In the genomic region with DNA sequence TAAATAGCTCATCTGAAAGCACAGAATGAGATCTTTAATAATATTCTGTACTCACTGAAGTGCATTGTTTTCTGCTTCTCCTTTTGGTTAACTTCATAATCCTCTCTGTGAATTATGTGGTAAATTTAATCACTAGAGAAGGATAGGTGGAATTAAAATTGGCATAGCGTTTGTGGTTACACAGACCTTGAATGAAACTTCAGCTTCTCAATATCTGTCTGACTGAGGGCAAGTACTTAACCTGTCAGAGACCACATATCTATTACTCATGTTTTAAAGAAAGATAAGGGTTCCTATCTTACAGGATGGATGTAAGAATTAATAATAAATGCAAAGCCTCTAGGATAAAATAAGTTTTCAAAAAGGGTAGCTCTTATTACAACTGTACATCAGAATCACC, we compare ENCODE assay signal across 19 cellular contexts.
"Had no signal": no experiment of that assay in that cellular context is flagged by ENCODE, and none has a peak within 500 bp of the region (broad histone marks: within the 10 kb centered on the region; RNA-seq: fewer than 3 reads in every experiment).

No MANE protein-coding gene starts in this region.

- H3K4me3 Mint-ChIP-seq: natural killer cell treated with Interleukin-12 subunit alpha and Interleukin-12 subunit beta and Interleukin-15 and Interleukin-18, amount 100 ng/mL, for 72 hours; stimulated activated effector memory CD8-positive, alpha-beta T cell treated with anti-CD3 and anti-CD28 coated beads, Interleukin-12 subunit alpha, Interleukin-12 subunit beta, amount 100 ng/mL, for 72 hours; type B pancreatic cell had no signal

- H3K4me1 ChIP-seq: esophagus squamous epithelium, parathyroid adenoma, prostate gland, right lobe of liver, suprapubic skin, thyroid gland had no signal

- H3K9me3 Mint-ChIP-seq: type B pancreatic cell had no signal

- H3K27me3 ChIP-seq: esophagus squamous epithelium, right lobe of liver, suprapubic skin, thyroid gland had no signal

- DNase-seq: esophagus squamous epithelium; foreskin fibroblast; left colon; left ventricle myocardium superior; mesenchymal stem cell; midbrain; occipital lobe; right lobe of liver; stimulated activated CD4-positive, alpha-beta T cell treated with anti-CD3 and anti-CD28 coated beads, Interleukin-4, amount 100 ng/mL, for 1 hour; stimulated activated CD8-positive, alpha-beta memory T cell treated with anti-CD3 and anti-CD28 coated beads, Interleukin-4, amount 100 ng/mL, for 48 hours; stimulated activated naive CD8-positive, alpha-beta T cell treated with anti-CD3 and anti-CD28 coated beads, Interleukin-15, Interleukin-2, amounts not matched to agents 100 U/mL and 50 U/mL, for 24 hours; thyroid gland had no signal

- H3K4me1 Mint-ChIP-seq: stimulated activated effector memory CD8-positive, alpha-beta T cell treated with anti-CD3 and anti-CD28 coated beads, Interleukin-12 subunit alpha, Interleukin-12 subunit beta, amount 100 ng/mL, for 72 hours had no signal

- H3K9me3 ChIP-seq: esophagus squamous epithelium, prostate gland, right lobe of liver, suprapubic skin, thyroid gland had no signal

- H3K27ac Mint-ChIP-seq: natural killer cell treated with Interleukin-12 subunit alpha and Interleukin-12 subunit beta and Interleukin-15 and Interleukin-18, amount 100 ng/mL, for 72 hours; stimulated activated effector memory CD8-positive, alpha-beta T cell treated with anti-CD3 and anti-CD28 coated beads, Interleukin-12 subunit alpha, Interleukin-12 subunit beta, amount 100 ng/mL, for 72 hours; type B pancreatic cell had no signal

- H3K36me3 ChIP-seq: esophagus squamous epithelium, prostate gland, right lobe of liver, suprapubic skin, thyroid gland had no signal

- H3K27me3 Mint-ChIP-seq: natural killer cell treated with Interleukin-12 subunit alpha and Interleukin-12 subunit beta and Interleukin-15 and Interleukin-18, amount 100 ng/mL, for 72 hours had no signal

- ATAC-seq: left colon; left ventricle myocardium superior; natural killer cell treated with Interleukin-12 subunit alpha and Interleukin-12 subunit beta and Interleukin-15 and Interleukin-18, amount 100 ng/mL, for 72 hours; right lobe of liver; stimulated activated effector memory CD8-positive, alpha-beta T cell treated with anti-CD3 and anti-CD28 coated beads, Interleukin-12 subunit alpha, Interleukin-12 subunit beta, amount 100 ng/mL, for 72 hours; stimulated activated naive CD8-positive, alpha-beta T cell treated with anti-CD3 and anti-CD28 coated beads, Interleukin-15, Interleukin-2, amounts not matched to agents 100 U/mL and 50 U/mL, for 24 hours had no signal

- H3K36me3 Mint-ChIP-seq: natural killer cell treated with Interleukin-12 subunit alpha and Interleukin-12 subunit beta and Interleukin-15 and Interleukin-18, amount 100 ng/mL, for 72 hours; stimulated activated effector memory CD8-positive, alpha-beta T cell treated with anti-CD3 and anti-CD28 coated beads, Interleukin-12 subunit alpha, Interleukin-12 subunit beta, amount 100 ng/mL, for 72 hours; type B pancreatic cell had no signal

- H3K4me3 ChIP-seq: esophagus squamous epithelium, lung, prostate gland, right lobe of liver, suprapubic skin, thyroid gland had no signal

- H3K27ac ChIP-seq: esophagus squamous epithelium, parathyroid adenoma, prostate gland, right lobe of liver, suprapubic skin, thyroid gland had no signal
